Comparison of ENCODE assay signal across 27 cellular contexts in the genomic region with DNA sequence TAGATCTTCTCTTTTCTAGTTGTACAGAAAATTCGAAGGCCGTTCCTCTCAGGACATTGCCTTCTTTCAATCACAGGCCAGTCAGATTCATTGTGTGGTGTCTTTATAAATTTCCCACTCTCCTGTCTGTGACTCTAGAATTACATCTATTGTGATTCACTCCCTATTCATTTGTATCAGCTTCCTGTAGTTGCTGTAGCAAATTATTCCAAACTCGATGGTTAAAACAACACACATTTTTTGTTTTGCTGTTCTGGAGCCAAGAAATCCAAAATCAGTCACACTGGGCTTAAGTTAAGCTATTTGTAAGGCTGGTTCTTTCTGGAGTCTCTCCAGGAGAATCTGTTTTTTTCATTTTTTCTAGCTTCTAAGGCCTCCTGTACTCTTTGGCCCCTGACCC.
DNase-seq lines count a peak whose midpoint lies in the region; ATAC-seq and TF ChIP-seq lines count a peak whose summit lies in the region.
"Had no signal": no experiment of that assay in that cellular context is flagged by ENCODE, and none has a peak within 500 bp of the region (broad histone marks: within the 10 kb centered on the region; RNA-seq: fewer than 3 reads in every experiment).

No MANE protein-coding gene starts in this region.

- H2BK12ac ChIP-seq in neuronal stem cell (ENCODE audit: low read length): no peak overlapping the region

- H3K4me1 ChIP-seq in neuronal stem cell (ENCODE audit: control insufficient read depth in 2 of 2, insufficient read depth in 1 of 2, low read depth in 1 of 2, low read length in 2 of 2) (no peaks in the 10 kb centered on the region), hepatocyte (ENCODE audit: insufficient read depth) (no peaks in the 10 kb centered on the region)
- H3K4me1 ChIP-seq: adrenal gland, Caco-2, sigmoid colon had no signal

- H2AFZ ChIP-seq in neuronal stem cell (ENCODE audit: low read length): no peak overlapping the region
- no peak overlapping the region for H2AFZ ChIP-seq in hepatocyte

- DNase-seq in LHCN-M2 (ENCODE audit: low read depth) (peak; percentile 72), amniotic stem cell (lab: John Stamatoyannopoulos, UW) (peak; percentile 24), epithelial cell of proximal tubule (ENCODE audit: low read depth) (peak; percentile 29), renal cortical epithelial cell (ENCODE audit: low read depth) (peak; percentile 86), left ventricle myocardium superior (no peak), neuronal stem cell (ENCODE audit: low spot score) (no peak), hepatocyte (ENCODE audit: low spot score) (no peak)
- DNase-seq: activated CD4-positive, alpha-beta T cell treated with anti-CD3 and anti-CD28 coated beads, Interleukin-2, amount 10 ng/mL, durations not matched to agents 24 days and 14 days; activated naive CD4-positive, alpha-beta T cell treated with Interleukin-2 at 50 U/mL for 16 hours; activated T-cell treated with anti-CD3 and anti-CD28 coated beads, Interleukin-2, amount 50 U/mL, for 72 hours; adrenal gland; Caco-2; central memory CD4-positive, alpha-beta T cell; DMS79 treated with DMSO at 0.1 percent for 48 hours; Kasumi-1; left cardiac atrium; mammary epithelial cell; NCI-H2171; NK-92 treated with Interleukin-12 subunit alpha and Interleukin-12 subunit beta, amount 100 ng/mL, for 24 hours; SHP77; sigmoid colon; stimulated activated naive CD8-positive, alpha-beta T cell treated with anti-CD3 and anti-CD28 coated beads, Interleukin-15, Interleukin-2, amounts not matched to agents 100 U/mL and 50 U/mL, for 24 hours had no signal

- intact Hi-C loops in left ventricle myocardium superior (cut with micrococcal nuclease): no loop called here

- H4K20me1 ChIP-seq in hepatocyte (ENCODE audit: insufficient read depth, poor library complexity, severe bottlenecking): no peaks in the 10 kb centered on the region

- H3K4ac ChIP-seq in neuronal stem cell (ENCODE audit: low read length): no peak overlapping the region

- H3K9ac ChIP-seq in neuronal stem cell (ENCODE audit: low read depth, low read length, poor library complexity): no peak overlapping the region

- H2AK5ac ChIP-seq in neuronal stem cell (ENCODE audit: low read depth, low read length): no peak overlapping the region

- no peaks in the 10 kb centered on the region for H3K79me1 ChIP-seq in neuronal stem cell (ENCODE audit: low read depth, low read length)

- H3K9me3 ChIP-seq in neuronal stem cell (replicated peaks in 1 of 2; ENCODE audit: control insufficient read depth in 2 of 2, insufficient read depth in 1 of 2, low read depth in 1 of 2, low read length in 2 of 2) (no peaks in the 10 kb centered on the region), hepatocyte (ENCODE audit: low read depth) (no peaks in the 10 kb centered on the region)
- H3K9me3 ChIP-seq: adrenal gland, Caco-2, neutrophil, sigmoid colon, thoracic aorta had no signal

- no peak overlapping the region for H3K14ac ChIP-seq in neuronal stem cell (ENCODE audit: low read length)

- H3K36me3 ChIP-seq in neuronal stem cell (replicated peaks in 1 of 2; ENCODE audit: control insufficient read depth in 2 of 2, insufficient read depth in 2 of 2, low read length in 2 of 2) (no peaks in the 10 kb centered on the region), hepatocyte (replicated peaks; ENCODE audit: insufficient read depth, low read depth) (no peaks in the 10 kb centered on the region)
- H3K36me3 ChIP-seq: adrenal gland, neutrophil, sigmoid colon, thoracic aorta had no signal

- H3K27me3 ChIP-seq in neuronal stem cell (ENCODE audit: control insufficient read depth in 3 of 3, insufficient read depth in 3 of 3, low read depth in 1 of 3, low read length in 3 of 3) (no peaks in the 10 kb centered on the region), hepatocyte (no peaks in the 10 kb centered on the region)
- H3K27me3 ChIP-seq: adrenal gland, neutrophil, sigmoid colon had no signal

- H4K8ac ChIP-seq in neuronal stem cell (ENCODE audit: low read depth, low read length): no peak overlapping the region

- TF ChIP-seq CTCF in epithelial cell of proximal tubule (conservative IDR thresholded peaks at IDR 0.05; ENCODE audit: low read depth, low read length): no peak
- TF ChIP-seq CTCF in hepatocyte (IDR thresholded peaks at IDR 0.05; ENCODE audit: poor library complexity): no peak

- no peaks in the 10 kb centered on the region for H3K79me2 ChIP-seq in hepatocyte

- no peaks in the 10 kb centered on the region for H3K9me2 ChIP-seq in hepatocyte (replicated peaks; ENCODE audit: insufficient read depth)

- no peak overlapping the region for H2BK15ac ChIP-seq in neuronal stem cell (ENCODE audit: low read length)

- no peak overlapping the region for H2BK120ac ChIP-seq in neuronal stem cell (ENCODE audit: low read depth, low read length)

- H3K4me2 ChIP-seq in neuronal stem cell (ENCODE audit: insufficient read depth, low read length, poor library complexity, severe bottlenecking): no peak overlapping the region
- no peak overlapping the region for H3K4me2 ChIP-seq in hepatocyte

- ATAC-seq in left ventricle myocardium superior (no peak), GM21360 (IDR thresholded peaks at IDR 0.05; ENCODE audit: unreplicated experiment) (no peak)
- ATAC-seq: activated T-cell treated with anti-CD3 and anti-CD28 coated beads, Interleukin-2, amount 50 U/mL, for 72 hours; HepG2; left cardiac atrium; stimulated activated naive CD8-positive, alpha-beta T cell treated with anti-CD3 and anti-CD28 coated beads, Interleukin-15, Interleukin-2, amounts not matched to agents 100 U/mL and 50 U/mL, for 24 hours had no signal

- no CpG with 5 or more reads among the region's 3 CpGs for WGBS in neuronal stem cell (ENCODE audit: extremely low coverage in 2 of 2, insufficient read length in 2 of 2, insufficient replicate concordance in 1 of 2), 2 donors
- 85% methylated on average over 3 of the region's 3 CpGs for WGBS in hepatocyte (ENCODE audit: low lambda C conversion rate, missing lambda C conversion rate)

- H3K27ac ChIP-seq in neuronal stem cell (replicated peaks; ENCODE audit: low read length) (no peak overlapping the region), hepatocyte (no peak overlapping the region)
- H3K27ac ChIP-seq: adrenal gland, C4-2B, neutrophil, sigmoid colon, thoracic aorta had no signal

- no peak overlapping the region for H4K91ac ChIP-seq in neuronal stem cell (ENCODE audit: low read depth, low read length, poor library complexity)

- H3K4me3 ChIP-seq in epithelial cell of proximal tubule (ENCODE audit: low read depth, low read length): no peak overlapping the region
- no peak overlapping the region for H3K4me3 ChIP-seq in neuronal stem cell (ENCODE audit: low read length in 2 of 2)
- no peak overlapping the region for H3K4me3 ChIP-seq in hepatocyte
- H3K4me3 ChIP-seq: adrenal gland, sigmoid colon, thoracic aorta had no signal

- no peak overlapping the region for H3K23ac ChIP-seq in neuronal stem cell (ENCODE audit: low read depth, low read length, poor library complexity)

- H3K18ac ChIP-seq in neuronal stem cell (ENCODE audit: low read length): no peak overlapping the region

- no peak overlapping the region for H2BK5ac ChIP-seq in neuronal stem cell (ENCODE audit: low read length)

Comparison
In these comparisons a context has a peak if more than half of its experiments do, and no peak if none do; other contexts are left out.
1. DNase-seq: peak in LHCN-M2 (single experiment), amniotic stem cell (single experiment), epithelial cell of proximal tubule (single experiment) and renal cortical epithelial cell (single experiment); none in left ventricle myocardium superior (single experiment), neuronal stem cell (single experiment) and hepatocyte (single experiment).